8 cellular contexts compared by ENCODE assay signal in genomic region chr9:130834371-130835311, GRCh38. TPM values are rescaled to one million over a fixed set of nuclear protein-coding genes. Genes with fewer than 3 reads are reported as not detected.
DNase-seq lines count a peak whose midpoint lies in the region; ATAC-seq, FAIRE-seq and TF ChIP-seq lines count a peak whose summit lies in the region.

Gene ABL1, plus strand, starts transcription at chr9:130835254. Its CDS starts 193 bp downstream, at chr9:130835447.

- CTCF ChIA-PET in A549 (lab: Yijun Ruan, JAX) = interaction anchor here (0.6 to 28.2 kb wide), 5 partner anchors 11 to 134 kb away, joined by 3 to 397 read pairs (median 4); no protein-coding TSS in a partner anchor

- FAIRE-seq in A549 (lab: Jason Lieb, UNC) = no peak

- no peak for TF ChIP-seq EP300 in A549 (IDR thresholded peaks at IDR 0.05)

- WGBS in A549 (ENCODE audit: missing lambda C conversion rate) = 6% methylated on average over 28 of the region's 72 CpGs
- WGBS in right lobe of liver (ENCODE audit: insufficient coverage, low coverage, low lambda C conversion rate, missing lambda C conversion rate) = 5% methylated on average over 13 of the region's 72 CpGs

- DNase-seq in A549 (ENCODE audit: low read depth in 1 of 2, low spot score in 1 of 2) (peak; percentile 82 to 85), NCI-H460 (ENCODE audit: extremely low read depth, low read depth) (peak; percentile 74), dermis microvascular lymphatic vessel endothelial cell (ENCODE audit: low read depth in 2 of 2) (peak; percentile 56 to 83), right lobe of liver (peak; percentile 76 to 87 (median 85))
- DNase-seq in activated CD4-positive, alpha-beta T cell treated with anti-CD3 and anti-CD28 coated beads, Interleukin-2, amount 50 U/mL, for 4 hours = peak; percentile 28 to 29
- DNase-seq in stimulated activated CD4-positive, alpha-beta T cell treated with anti-CD3 and anti-CD28 coated beads, TNF-alpha, amount 100 ng/mL, for 24 hours (ENCODE audit: low read depth in 3 of 3) = peak; percentile 31 to 73 (median 33)

- no peaks in the 10 kb centered on the region for H3K27me3 ChIP-seq in right lobe of liver

- peak; percentile 84 to 92 for ATAC-seq in A549
- ATAC-seq in GM18858 (IDR thresholded peaks at IDR 0.05; ENCODE audit: unreplicated experiment) = peak; percentile 62
- ATAC-seq in HG03135 (IDR thresholded peaks at IDR 0.05; ENCODE audit: unreplicated experiment) = peak; percentile 75
- peak; percentile 79 to 90 (median 90) for ATAC-seq in right lobe of liver

- H3K4me2 ChIP-seq in A549 = peak within 1 kb of the TSS; percentile 93

- POLR2A ChIA-PET in A549 (lab: Yijun Ruan, JAX) = interaction anchor here (0.6 to 2.4 kb wide), 5 partner anchors 9 to 63 kb away, joined by 3 to 10 read pairs (median 4); no protein-coding TSS in a partner anchor

- H3K4me1 ChIP-seq in A549 = peaks cover 43% of the 10 kb centered on the region
- H3K4me1 ChIP-seq in right lobe of liver = peaks cover 0 to 32% (median 14%) of the 10 kb centered on the region in 4 donors

- H3K4me3 ChIP-seq in A549 = peak within 1 kb of the TSS; percentile 63
- H3K4me3 ChIP-seq in right lobe of liver = peak within 1 kb of the TSS; percentile 48 to 63 (median 60)

- TF ChIP-seq CTCF in A549 (IDR thresholded peaks at IDR 0.05) (no peak; the same call in 2 of the 3 replicates), right lobe of liver (IDR thresholded peaks at IDR 0.05) (no peak)

- no peaks in the 10 kb centered on the region for H3K36me3 ChIP-seq in right lobe of liver

- peak within 1 kb of the TSS; percentile 94 to 98 for H3K27ac ChIP-seq in A549
- H3K27ac ChIP-seq in right lobe of liver = peak within 1 kb of the TSS; percentile 75 to 82 (median 75)

- TF ChIP-seq POLR2A in A549 (IDR thresholded peaks at IDR 0.05; ENCODE audit: low read length) = peak; percentile 15
- peak; percentile 43 for TF ChIP-seq POLR2A in right lobe of liver (IDR thresholded peaks at IDR 0.05)

- intact Hi-C loops in right lobe of liver (cut with DNase I) = no loop called here

- no peak; a peak in 1 of 5 replicates for TF ChIP-seq RAD21 in A549 (conservative IDR thresholded peaks at IDR 0.05 in 1 of 2, IDR thresholded peaks at IDR 0.05 in 1 of 2)

- H3K9me3 ChIP-seq in A549 (no peaks in the 10 kb centered on the region), right lobe of liver (no peaks in the 10 kb centered on the region)

TF ChIP-seq in A549, 52 proteins besides CTCF, POLR2A, EP300 and RAD21 (continues in another document):
- no peak for TF ChIP-seq RARB (CRISPR knock-in tag; IDR thresholded peaks at IDR 0.05)
- no peak for TF ChIP-seq CEBPB (IDR thresholded peaks at IDR 0.05)
- no peak for TF ChIP-seq MAZ (IDR thresholded peaks at IDR 0.05; ENCODE audit: borderline replicate concordance, low read depth, low read length)
- 0 out of 2 replicates have a peak, but pooled peaks have one; percentile 39 for TF ChIP-seq TFCP2L1 (CRISPR knock-in tag; IDR thresholded peaks at IDR 0.05)
- TF ChIP-seq POLR2AphosphoS2 (conservative IDR thresholded peaks at IDR 0.05; ENCODE audit: low read length) = no peak
- TF ChIP-seq ATOH8 (CRISPR knock-in tag; IDR thresholded peaks at IDR 0.05; ENCODE audit: low read depth) = no peak; the same call in 1 of the 2 replicates
- no peak for TF ChIP-seq CBX2 (IDR thresholded peaks at IDR 0.05; ENCODE audit: borderline replicate concordance, low read depth)
- peak in 1 of 2 experiments; percentile 75; a peak in 3 of 5 replicates for TF ChIP-seq JUN (IDR thresholded peaks at IDR 0.05)
- no peak for TF ChIP-seq NFE2L2 (conservative IDR thresholded peaks at IDR 0.05; ENCODE audit: low read length)
- TF ChIP-seq BHLHE40 (IDR thresholded peaks at IDR 0.05; ENCODE audit: low read depth, low read length) = peak; percentile 73
- no peak for TF ChIP-seq REST (IDR thresholded peaks at IDR 0.05)
- no peak for TF ChIP-seq EHMT2 (IDR thresholded peaks at IDR 0.05; ENCODE audit: low read depth)
- TF ChIP-seq KDM5A (IDR thresholded peaks at IDR 0.05) = no peak
- no peak for TF ChIP-seq ZFP36 (IDR thresholded peaks at IDR 0.05; ENCODE audit: borderline replicate concordance, partially characterized antibody)
- no peak for TF ChIP-seq HEYL (CRISPR knock-in tag; IDR thresholded peaks at IDR 0.05)
- TF ChIP-seq MAFK (IDR thresholded peaks at IDR 0.05; ENCODE audit: partially characterized antibody) = no peak
- TF ChIP-seq HES2 (IDR thresholded peaks at IDR 0.05) = no peak
- TF ChIP-seq RCOR1 (IDR thresholded peaks at IDR 0.05; ENCODE audit: low read depth, low read length) = no peak
- no peak for TF ChIP-seq ESRRA (IDR thresholded peaks at IDR 0.05; ENCODE audit: borderline replicate concordance, low read length)
- TF ChIP-seq PBX3 (IDR thresholded peaks at IDR 0.05) = no peak; the same call in 1 of the 2 replicates
- no peak for TF ChIP-seq RNF2 (IDR thresholded peaks at IDR 0.05; ENCODE audit: borderline replicate concordance, low read depth)
- no peak for TF ChIP-seq NR3C1 (IDR thresholded peaks at IDR 0.05)
- no peak for TF ChIP-seq CHD4 (IDR thresholded peaks at IDR 0.05; ENCODE audit: borderline replicate concordance)
- TF ChIP-seq FOSL2 (IDR thresholded peaks at IDR 0.05) = no peak
- TF ChIP-seq FOSL2 (CRISPR knock-in tag; IDR thresholded peaks at IDR 0.05) = no peak
- no peak for TF ChIP-seq ZC3H11A (IDR thresholded peaks at IDR 0.05)

RNA-seq across cellular contexts. Expression of gene ABL1, which starts in this region (rescaled TPM):
- 26.5 and 37.5 TPM in 2 replicates for polyA plus RNA-seq in A549 (2011; rRNA removed)
- 16.5 and 23.9 TPM in 2 replicates for polyA plus RNA-seq in A549 (2012; cell fraction: cytosol; rRNA removed)
- 30.8 and 36.5 TPM in 2 replicates for polyA plus RNA-seq in A549 (2012; cell fraction: nucleus; rRNA removed)
- 30.0 to 32.6 TPM (median 32.4 TPM) in 3 replicates for polyA plus RNA-seq in A549 (2017; fragmentation: RNase III; extraction: RNeasy Plus Mini Kit Qiagen cat#74134 plus additional on column Dnase treatment)
- polyA minus RNA-seq in A549 (2011; rRNA and poly(A)+ RNA removed) = 54.3 and 56.9 TPM in 2 replicates
- total RNA-seq in NCI-H460 (2014; rRNA removed; shearing (Covaris generic)) = 60.6 and 63.0 TPM in 2 replicates
- polyA plus RNA-seq in NCI-H460 (2014; cell fraction: nucleus; rRNA removed) = 39.0 and 39.2 TPM in 2 replicates
- total RNA-seq in dermis microvascular lymphatic vessel endothelial cell = 21.8 and 38.3 TPM in 2 replicates
- total RNA-seq in right lobe of liver = 10 to 100 TPM; 17.0 to 25.8 (median 18.8) TPM

Comparison
In these comparisons a context has a peak if more than half of its experiments do, and no peak if none do; other contexts are left out.
1. Peak in every context shown above with its lines: DNase-seq, ATAC-seq, H3K4me3 ChIP-seq and H3K27ac ChIP-seq.
2. DNase-seq: peak in every context shown above with its lines; median percentile 85 in right lobe of liver; 84 in A549; 74 in NCI-H460; 70 in dermis microvascular lymphatic vessel endothelial cell; 33 in stimulated activated CD4-positive, alpha-beta T cell treated with anti-CD3 and anti-CD28 coated beads, TNF-alpha, amount 100 ng/mL, for 24 hours; 28 in activated CD4-positive, alpha-beta T cell treated with anti-CD3 and anti-CD28 coated beads, Interleukin-2, amount 50 U/mL, for 4 hours.